ENCODE assay signal across 1 cellular context in the genomic region with DNA sequence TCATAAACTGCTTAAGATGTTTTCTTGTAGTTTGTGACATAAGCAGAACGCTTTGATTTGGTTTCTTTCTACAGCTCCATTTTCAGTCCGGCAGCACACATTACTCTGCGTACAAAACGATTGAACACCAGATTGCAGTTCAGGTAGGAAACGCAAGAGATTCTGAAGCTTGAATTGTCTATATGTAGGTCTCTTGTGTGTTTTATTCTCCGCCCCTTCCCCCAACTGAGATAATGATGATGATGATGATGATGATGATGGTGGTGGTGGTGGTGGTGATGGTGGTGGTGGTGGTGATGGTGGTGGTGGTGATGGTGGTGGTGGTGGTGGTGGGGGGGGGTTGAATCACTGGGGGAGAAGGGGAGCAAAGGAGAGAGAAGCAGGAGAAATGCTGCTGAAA.
TF ChIP-seq lines count a peak whose summit lies in the region.

No MANE protein-coding gene starts in this region.

TF ChIP-seq in SK-N-SH, 30 proteins besides CTCF, POLR2A, EP300 and RAD21 (continued from another document):
- TF ChIP-seq, protein P1, sequence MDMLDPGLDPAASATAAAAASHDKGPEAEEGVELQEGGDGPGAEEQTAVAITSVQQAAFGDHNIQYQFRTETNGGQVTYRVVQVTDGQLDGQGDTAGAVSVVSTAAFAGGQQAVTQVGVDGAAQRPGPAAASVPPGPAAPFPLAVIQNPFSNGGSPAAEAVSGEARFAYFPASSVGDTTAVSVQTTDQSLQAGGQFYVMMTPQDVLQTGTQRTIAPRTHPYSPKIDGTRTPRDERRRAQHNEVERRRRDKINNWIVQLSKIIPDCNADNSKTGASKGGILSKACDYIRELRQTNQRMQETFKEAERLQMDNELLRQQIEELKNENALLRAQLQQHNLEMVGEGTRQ (IDR thresholded peaks at IDR 0.05; ENCODE audit: borderline replicate concordance, low read depth, low read length): no peak
- TF ChIP-seq, protein P2, sequence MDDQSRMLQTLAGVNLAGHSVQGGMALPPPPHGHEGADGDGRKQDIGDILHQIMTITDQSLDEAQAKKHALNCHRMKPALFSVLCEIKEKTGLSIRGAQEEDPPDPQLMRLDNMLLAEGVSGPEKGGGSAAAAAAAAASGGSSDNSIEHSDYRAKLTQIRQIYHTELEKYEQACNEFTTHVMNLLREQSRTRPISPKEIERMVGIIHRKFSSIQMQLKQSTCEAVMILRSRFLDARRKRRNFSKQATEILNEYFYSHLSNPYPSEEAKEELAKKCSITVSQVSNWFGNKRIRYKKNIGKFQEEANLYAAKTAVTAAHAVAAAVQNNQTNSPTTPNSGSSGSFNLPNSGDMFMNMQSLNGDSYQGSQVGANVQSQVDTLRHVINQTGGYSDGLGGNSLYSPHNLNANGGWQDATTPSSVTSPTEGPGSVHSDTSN (IDR thresholded peaks at IDR 0.05): no peak
- TF ChIP-seq, protein P3, sequence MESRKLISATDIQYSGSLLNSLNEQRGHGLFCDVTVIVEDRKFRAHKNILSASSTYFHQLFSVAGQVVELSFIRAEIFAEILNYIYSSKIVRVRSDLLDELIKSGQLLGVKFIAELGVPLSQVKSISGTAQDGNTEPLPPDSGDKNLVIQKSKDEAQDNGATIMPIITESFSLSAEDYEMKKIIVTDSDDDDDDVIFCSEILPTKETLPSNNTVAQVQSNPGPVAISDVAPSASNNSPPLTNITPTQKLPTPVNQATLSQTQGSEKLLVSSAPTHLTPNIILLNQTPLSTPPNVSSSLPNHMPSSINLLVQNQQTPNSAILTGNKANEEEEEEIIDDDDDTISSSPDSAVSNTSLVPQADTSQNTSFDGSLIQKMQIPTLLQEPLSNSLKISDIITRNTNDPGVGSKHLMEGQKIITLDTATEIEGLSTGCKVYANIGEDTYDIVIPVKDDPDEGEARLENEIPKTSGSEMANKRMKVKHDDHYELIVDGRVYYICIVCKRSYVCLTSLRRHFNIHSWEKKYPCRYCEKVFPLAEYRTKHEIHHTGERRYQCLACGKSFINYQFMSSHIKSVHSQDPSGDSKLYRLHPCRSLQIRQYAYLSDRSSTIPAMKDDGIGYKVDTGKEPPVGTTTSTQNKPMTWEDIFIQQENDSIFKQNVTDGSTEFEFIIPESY (IDR thresholded peaks at IDR 0.05; ENCODE audit: borderline replicate concordance, low read depth): no peak
- TF ChIP-seq, protein P4, sequence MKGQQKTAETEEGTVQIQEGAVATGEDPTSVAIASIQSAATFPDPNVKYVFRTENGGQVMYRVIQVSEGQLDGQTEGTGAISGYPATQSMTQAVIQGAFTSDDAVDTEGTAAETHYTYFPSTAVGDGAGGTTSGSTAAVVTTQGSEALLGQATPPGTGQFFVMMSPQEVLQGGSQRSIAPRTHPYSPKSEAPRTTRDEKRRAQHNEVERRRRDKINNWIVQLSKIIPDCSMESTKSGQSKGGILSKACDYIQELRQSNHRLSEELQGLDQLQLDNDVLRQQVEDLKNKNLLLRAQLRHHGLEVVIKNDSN (IDR thresholded peaks at IDR 0.05; ENCODE audit: borderline replicate concordance, low read depth): no peak
- TF ChIP-seq NRF1 (IDR thresholded peaks at IDR 0.05; ENCODE audit: low read depth, low read length): no peak
